33 cellular contexts compared by ENCODE assay signal in genomic region chr7:13542451-13542850, GRCh38.
"Had no signal": no experiment of that assay in that cellular context is flagged by ENCODE, and none has a peak within 500 bp of the region (broad histone marks: within the 10 kb centered on the region; RNA-seq: fewer than 3 reads in every experiment).

No MANE protein-coding gene starts in this region.

- H3K4me3 ChIP-seq: adrenal gland, breast epithelium, cardiac muscle cell, colonic mucosa, esophagus muscularis mucosa, gastrocnemius medialis, heart left ventricle had no signal

- H3K27me3 ChIP-seq: adrenal gland, breast epithelium, cardiac muscle cell, colonic mucosa, esophagus muscularis mucosa, foreskin keratinocyte, gastrocnemius medialis, heart left ventricle had no signal

- H3K36me3 Mint-ChIP-seq: activated CD8-positive, alpha-beta memory T cell treated with anti-CD3 and anti-CD28 coated beads, Interleukin-2, amount 10 ng/mL, durations not matched to agents 7 days and 5 days; activated naive CD4-positive, alpha-beta T cell treated with anti-CD3 and anti-CD28 coated beads, Interleukin-2, amount 50 U/mL, for 24 hours; activated naive CD8-positive, alpha-beta T cell treated with anti-CD3 and anti-CD28 coated beads for 36 hours; brain had no signal

- H3K27ac Mint-ChIP-seq: activated CD4-positive, alpha-beta T cell treated with anti-CD3 and anti-CD28 coated beads, Interleukin-2, amount 10 ng/mL, durations not matched to agents 7 days and 5 days; activated CD8-positive, alpha-beta memory T cell treated with anti-CD3 and anti-CD28 coated beads, Interleukin-2, amount 10 ng/mL, durations not matched to agents 7 days and 5 days; activated CD8-positive, alpha-beta T cell treated with anti-CD3 and anti-CD28 coated beads, Interleukin-2, amount 10 ng/mL, durations not matched to agents 7 days and 5 days; activated naive CD4-positive, alpha-beta T cell treated with anti-CD3 and anti-CD28 coated beads for 36 hours; activated naive CD4-positive, alpha-beta T cell treated with anti-CD3 and anti-CD28 coated beads, Interleukin-2, amount 50 U/mL, for 24 hours; activated naive CD8-positive, alpha-beta T cell treated with anti-CD3 and anti-CD28 coated beads for 36 hours; activated naive CD8-positive, alpha-beta T cell treated with anti-CD3 and anti-CD28 coated beads, Interleukin-2, amount 50 U/mL, for 24 hours; activated T-helper 1 cell treated with anti-CD3 and anti-CD28 coated beads, Interleukin-12 subunit alpha, Interleukin-12 subunit beta, Interleukin-2, Interleukin-4 antibody, amounts not matched to agents 30 ng/mL and 10 ng/mL and 1 ng/mL, durations not matched to agents 14 hours and 24 hours and 36 hours; activated T-helper 2 cell treated with anti-CD3 and anti-CD28 coated beads, Interferon-gamma antibody, Interleukin-2, Interleukin-4, amounts not matched to agents 10 μg/mL and 5 μg/mL and 100 μg/mL, durations not matched to agents 14 hours and 24 hours and 36 hours; brain had no signal

- H3K4me1 Mint-ChIP-seq: activated CD4-positive, alpha-beta T cell treated with anti-CD3 and anti-CD28 coated beads, Interleukin-2, amount 10 ng/mL, durations not matched to agents 7 days and 5 days; activated CD8-positive, alpha-beta memory T cell treated with anti-CD3 and anti-CD28 coated beads, Interleukin-2, amount 10 ng/mL, durations not matched to agents 7 days and 5 days; activated naive CD4-positive, alpha-beta T cell treated with anti-CD3 and anti-CD28 coated beads, Interleukin-2, amount 50 U/mL, for 24 hours; activated naive CD8-positive, alpha-beta T cell treated with anti-CD3 and anti-CD28 coated beads for 36 hours; activated naive CD8-positive, alpha-beta T cell treated with anti-CD3 and anti-CD28 coated beads, Interleukin-2, amount 50 U/mL, for 24 hours had no signal

- ATAC-seq: activated CD8-positive, alpha-beta memory T cell treated with anti-CD3 and anti-CD28 coated beads, Interleukin-2, amount 10 ng/mL, durations not matched to agents 7 days and 5 days; activated CD8-positive, alpha-beta T cell treated with anti-CD3 and anti-CD28 coated beads, Interleukin-2, amount 10 ng/mL, durations not matched to agents 7 days and 5 days; activated naive CD8-positive, alpha-beta T cell treated with anti-CD3 and anti-CD28 coated beads, Interleukin-2, amount 50 U/mL, for 24 hours; foreskin keratinocyte; gastrocnemius medialis; heart left ventricle had no signal

- H3K4me3 Mint-ChIP-seq: activated CD4-positive, alpha-beta T cell treated with anti-CD3 and anti-CD28 coated beads, Interleukin-2, amount 10 ng/mL, durations not matched to agents 7 days and 5 days; activated CD8-positive, alpha-beta memory T cell treated with anti-CD3 and anti-CD28 coated beads, Interleukin-2, amount 10 ng/mL, durations not matched to agents 7 days and 5 days; activated CD8-positive, alpha-beta T cell treated with anti-CD3 and anti-CD28 coated beads, Interleukin-2, amount 10 ng/mL, durations not matched to agents 7 days and 5 days; activated naive CD4-positive, alpha-beta T cell treated with anti-CD3 and anti-CD28 coated beads for 36 hours; activated naive CD4-positive, alpha-beta T cell treated with anti-CD3 and anti-CD28 coated beads, Interleukin-2, amount 50 U/mL, for 24 hours; activated naive CD8-positive, alpha-beta T cell treated with anti-CD3 and anti-CD28 coated beads for 36 hours; activated naive CD8-positive, alpha-beta T cell treated with anti-CD3 and anti-CD28 coated beads, Interleukin-2, amount 50 U/mL, for 24 hours; activated T-helper 1 cell treated with anti-CD3 and anti-CD28 coated beads, Interleukin-12 subunit alpha, Interleukin-12 subunit beta, Interleukin-2, Interleukin-4 antibody, amounts not matched to agents 30 ng/mL and 10 ng/mL and 1 ng/mL, durations not matched to agents 14 hours and 24 hours and 36 hours; brain had no signal

- H3K9me3 Mint-ChIP-seq: activated naive CD4-positive, alpha-beta T cell treated with anti-CD3 and anti-CD28 coated beads for 36 hours; activated naive CD4-positive, alpha-beta T cell treated with anti-CD3 and anti-CD28 coated beads, Interleukin-2, amount 50 U/mL, for 24 hours; activated naive CD8-positive, alpha-beta T cell treated with anti-CD3 and anti-CD28 coated beads for 36 hours; activated naive CD8-positive, alpha-beta T cell treated with anti-CD3 and anti-CD28 coated beads, Interleukin-2, amount 50 U/mL, for 24 hours; activated T-helper 1 cell treated with anti-CD3 and anti-CD28 coated beads, Interleukin-12 subunit alpha, Interleukin-12 subunit beta, Interleukin-2, Interleukin-4 antibody, amounts not matched to agents 30 ng/mL and 10 ng/mL and 1 ng/mL, durations not matched to agents 14 hours and 24 hours and 36 hours; activated T-helper 2 cell treated with anti-CD3 and anti-CD28 coated beads, Interferon-gamma antibody, Interleukin-2, Interleukin-4, amounts not matched to agents 10 μg/mL and 5 μg/mL and 100 μg/mL, durations not matched to agents 14 hours and 24 hours and 36 hours; brain had no signal

- H3K36me3 ChIP-seq: adrenal gland, breast epithelium, cardiac muscle cell, colonic mucosa, esophagus muscularis mucosa, gastrocnemius medialis, heart left ventricle had no signal

- H3K27ac ChIP-seq: adrenal gland, breast epithelium, cardiac muscle cell, colonic mucosa, esophagus muscularis mucosa, foreskin keratinocyte, gastrocnemius medialis, heart left ventricle had no signal

- DNase-seq: activated CD4-positive, alpha-beta T cell treated with anti-CD3 and anti-CD28 coated beads for 1 hour; activated CD4-positive, alpha-beta T cell treated with anti-CD3 and anti-CD28 coated beads for 4 hours; activated CD4-positive, alpha-beta T cell treated with anti-CD3 and anti-CD28 coated beads, Interleukin-2, amount 10 ng/mL, durations not matched to agents 7 days and 5 days; activated CD4-positive, alpha-beta T cell treated with anti-CD3 and anti-CD28 coated beads, Interleukin-2, amount 50 U/mL, for 4 hours; activated CD8-positive, alpha-beta memory T cell treated with anti-CD3 and anti-CD28 coated beads, Interleukin-2, amount 10 ng/mL, durations not matched to agents 7 days and 5 days; activated CD8-positive, alpha-beta memory T cell treated with anti-CD3 and anti-CD28 coated beads, Interleukin-2, amount 50 U/mL, for 4 hours; activated CD8-positive, alpha-beta T cell treated with anti-CD3 and anti-CD28 coated beads, Interleukin-2, amount 10 ng/mL, durations not matched to agents 7 days and 5 days; activated effector memory CD4-positive, alpha-beta T cell treated with anti-CD3 and anti-CD28 coated beads, Interleukin-2, amount 50 U/mL, for 16 hours; activated naive CD4-positive, alpha-beta T cell treated with anti-CD3 and anti-CD28 coated beads for 36 hours; activated naive CD8-positive, alpha-beta T cell treated with anti-CD3 and anti-CD28 coated beads for 36 hours; activated naive CD8-positive, alpha-beta T cell treated with anti-CD3 and anti-CD28 coated beads, Interleukin-2, amount 50 U/mL, for 24 hours; activated T-cell treated with anti-CD3 and anti-CD28 coated beads, Interleukin-2, amount 50 U/mL, for 1 hour; activated T-cell treated with anti-CD3 and anti-CD28 coated beads, Interleukin-2, amount 50 U/mL, for 48 hours; adrenal gland; amygdala; aorta; central memory CD4-positive, alpha-beta T cell; cerebellar nuclear complex; colonic mucosa; effector CD8-positive, alpha-beta T cell; erythroblast; foreskin keratinocyte; gastrocnemius medialis; glutamatergic neuron; heart left ventricle; T-helper 2 cell had no signal

- H3K27me3 Mint-ChIP-seq: activated CD4-positive, alpha-beta T cell treated with anti-CD3 and anti-CD28 coated beads, Interleukin-2, amount 10 ng/mL, durations not matched to agents 7 days and 5 days; activated CD8-positive, alpha-beta memory T cell treated with anti-CD3 and anti-CD28 coated beads, Interleukin-2, amount 10 ng/mL, durations not matched to agents 7 days and 5 days; activated naive CD4-positive, alpha-beta T cell treated with anti-CD3 and anti-CD28 coated beads, Interleukin-2, amount 50 U/mL, for 24 hours; activated naive CD8-positive, alpha-beta T cell treated with anti-CD3 and anti-CD28 coated beads for 36 hours; activated naive CD8-positive, alpha-beta T cell treated with anti-CD3 and anti-CD28 coated beads, Interleukin-2, amount 50 U/mL, for 24 hours; brain had no signal

- H3K4me1 ChIP-seq: adrenal gland, breast epithelium, colonic mucosa, esophagus muscularis mucosa, foreskin keratinocyte, gastrocnemius medialis, heart left ventricle had no signal
